ENCODE assay signal across 16 cellular contexts in genomic region chr22:41983516-41983915, GRCh38. TPM values are rescaled to one million over a fixed set of nuclear protein-coding genes. Genes with fewer than 3 reads are reported as not detected.
A peak's percentile ranks its signal among the peaks of the same experiment; 100 is the strongest.
DNase-seq lines count a peak whose midpoint lies in the region; ATAC-seq, FAIRE-seq and TF ChIP-seq lines count a peak whose summit lies in the region.
"Had no signal": no experiment of that assay in that cellular context is flagged by ENCODE, and none has a peak within 500 bp of the region (broad histone marks: within the 10 kb centered on the region; RNA-seq: fewer than 3 reads in every experiment).

No MANE protein-coding gene starts in this region.

- no peak overlapping the region for H3K4me3 ChIP-seq in HL-60 (replicated peaks; ENCODE audit: insufficient read depth, low read length)
- H3K4me3 ChIP-seq in K562: no peak overlapping the region
- no peak overlapping the region for H3K4me3 ChIP-seq in transverse colon

- H3K4me1 ChIP-seq in K562 (replicated peaks in 1 of 2; ENCODE audit: control insufficient read depth in 2 of 2, insufficient read depth in 2 of 2, low read length in 2 of 2) (no peaks in the 10 kb centered on the region; a peak in 1 of 5 replicates), transverse colon (no peaks in the 10 kb centered on the region)

- no peak overlapping the region for H2AFZ ChIP-seq in K562 (ENCODE audit: low read depth, low read length)

- H3K4me2 ChIP-seq in K562 (ENCODE audit: insufficient read depth, low read length): no peak overlapping the region

- ATAC-seq in K562 (no peak), GM18520 (IDR thresholded peaks at IDR 0.05; ENCODE audit: unreplicated experiment) (no peak), GM21737 (IDR thresholded peaks at IDR 0.05; ENCODE audit: unreplicated experiment) (no peak)
- ATAC-seq: SK-N-SH treated with all-trans-retinoic acid at 6 μM for 48 hours; stimulated activated naive CD8-positive, alpha-beta T cell treated with anti-CD3 and anti-CD28 coated beads, Interleukin-15, Interleukin-2, amounts not matched to agents 100 U/mL and 50 U/mL, for 24 hours had no signal

- H3K9me1 ChIP-seq in K562 (ENCODE audit: control insufficient read depth, insufficient read depth, low read length): no peaks in the 10 kb centered on the region

- H3K9me3 ChIP-seq in K562 (replicated peaks; ENCODE audit: control insufficient read depth, insufficient read depth, low read depth, low read length): no peaks in the 10 kb centered on the region
- H3K9me3 ChIP-seq in transverse colon: no peaks in the 10 kb centered on the region

- H3K79me2 ChIP-seq in K562 (ENCODE audit: control insufficient read depth, insufficient read depth, low read length): no peaks in the 10 kb centered on the region

- 0 out of 2 replicates have a peak overlapping the region, but pooled peaks have one; percentile 3 for H3K27ac ChIP-seq in HL-60 (replicated peaks)
- no peak overlapping the region for H3K27ac ChIP-seq in K562 (ENCODE audit: extremely low read depth, low read depth, low read length)
- H3K27ac ChIP-seq in layer of hippocampus (ENCODE audit: low read depth, low read length): peak overlapping the region; percentile 6
- H3K27ac ChIP-seq in transverse colon: no peak overlapping the region
- H3K27ac ChIP-seq: brain microvascular endothelial cell, WERI-Rb-1 had no signal

- H3K36me3 ChIP-seq in K562 (ENCODE audit: control insufficient read depth, insufficient read depth, low read length): no peaks in the 10 kb centered on the region
- H3K36me3 ChIP-seq in transverse colon: no peaks in the 10 kb centered on the region
- H3K36me3 ChIP-seq: brain microvascular endothelial cell had no signal

- no peaks in the 10 kb centered on the region for H3K27me3 ChIP-seq in HL-60 (ENCODE audit: insufficient read depth, poor library complexity, severe bottlenecking)
- H3K27me3 ChIP-seq in K562 (ENCODE audit: control insufficient read depth in 2 of 2, insufficient read depth in 2 of 2, low read length in 2 of 2): peaks cover 7 to 46% of the 10 kb centered on the region in 2 experiments; a peak in 3 of 5 replicates
- H3K27me3 ChIP-seq in layer of hippocampus (ENCODE audit: control insufficient read depth, insufficient read depth, low read length): no peaks in the 10 kb centered on the region
- no peaks in the 10 kb centered on the region for H3K27me3 ChIP-seq in transverse colon

- no peak for FAIRE-seq in K562 (lab: Jason Lieb, UNC)
- FAIRE-seq: endothelial cell of umbilical vein had no signal

- WGBS in K562 (ENCODE audit: insufficient coverage, low coverage, missing lambda C conversion rate): 2% methylated on average over 4 of the region's 4 CpGs
- 65 to 69% methylated on average over 3 to 4 of the region's 4 CpGs for WGBS in transverse colon (ENCODE audit: low coverage in 1 of 2), 2 donors

- H3K9ac ChIP-seq in K562 (ENCODE audit: insufficient read depth in 1 of 2, low read depth in 2 of 2, low read length in 2 of 2): no peak overlapping the region

- intact Hi-C loops in K562 (cut with micrococcal nuclease) (no loop called here), transverse colon (cut with DNase I; ENCODE audit: low total_unique reads) (no loop called here)

- no peak for TF ChIP-seq RAD21 in K562 (CRISPR knock-in tag; conservative IDR thresholded peaks at IDR 0.05 in 1 of 2, IDR thresholded peaks at IDR 0.05 in 1 of 2)

- no peaks in the 10 kb centered on the region for H4K20me1 ChIP-seq in K562 (replicated peaks; ENCODE audit: control insufficient read depth, insufficient read depth, low read length)

- TF ChIP-seq EP300 in K562 (IDR thresholded peaks at IDR 0.05; ENCODE audit: low read length): no peak
- TF ChIP-seq EP300 in transverse colon (IDR thresholded peaks at IDR 0.05; ENCODE audit: low read depth): no peak

- TF ChIP-seq POLR2A in K562 (conservative IDR thresholded peaks at IDR 0.05) (no peak), transverse colon (IDR thresholded peaks at IDR 0.05) (no peak)

- TF ChIP-seq CTCF in HL-60 (IDR thresholded peaks at IDR 0.05; ENCODE audit: insufficient read depth, low read length): no peak
- TF ChIP-seq CTCF in K562 (IDR thresholded peaks at IDR 0.05 in 2 of 3, conservative IDR thresholded peaks at IDR 0.05 in 1 of 3; ENCODE audit: insufficient read depth in 2 of 3, low read depth in 1 of 3, low read length in 3 of 3): no peak
- no peak for TF ChIP-seq CTCF in transverse colon (IDR thresholded peaks at IDR 0.05)

- peak; percentile 80 for DNase-seq in AG08395 (ENCODE audit: low spot score)
- peak; percentile 76 to 79 for DNase-seq in HL-60 (ENCODE audit: low read depth in 1 of 2, low spot score in 1 of 2)
- DNase-seq in K562 (ENCODE audit: extremely low read depth in 1 of 4, low spot score in 3 of 4): no peak
- no peak for DNase-seq in transverse colon
- no peak for DNase-seq in NCI-H1694 treated with DMSO at 0.1 percent for 48 hours (lab: John Stamatoyannopoulos, UW)
- DNase-seq: activated naive CD4-positive, alpha-beta T cell treated with anti-CD3 and anti-CD28 coated beads for 36 hours; brain microvascular endothelial cell; DMS 273 treated with DMSO at 0.1 percent for 48 hours; stimulated activated naive CD8-positive, alpha-beta T cell treated with anti-CD3 and anti-CD28 coated beads, Interleukin-15, Interleukin-2, amounts not matched to agents 100 U/mL and 50 U/mL, for 24 hours; WERI-Rb-1 had no signal

- POLR2A ChIA-PET in K562 (lab: Yijun Ruan, JAX): interaction anchor here (1.1 kb wide), 1 partner anchor 16 kb away, joined by 3 read pairs; no protein-coding TSS in a partner anchor

- in situ Hi-C loops in K562 (cut with MboI) (no loop called here), transverse colon (cut with MboI; ENCODE audit: low pct_ligation_motif_present in 1 of 4, low pct_unique_long_range_greater_than_20kb in 1 of 4, low sequenced_read_pairs in 3 of 4) (no loop called here)

- no TSS peak for BruUV-seq in K562 (replicated peaks; lab: Mats Ljungman, UMichigan)

- CTCF ChIA-PET in K562 (lab: Yijun Ruan, JAX; ENCODE audit: low intra/inter-chr PET ratio): no interaction called here

RNA-seq across cellular contexts. Expression of gene SEPTIN3, which starts 14.3 kb away (rescaled TPM):
- total RNA-seq in K562 (2011; cell fraction: chromatin; rRNA removed; ENCODE audit: low replicate concordance): not detected in 2 replicates
- not detected in 2 replicates for total RNA-seq in K562 (2011; cell fraction: nucleolus; rRNA removed)
- not detected in 2 replicates for total RNA-seq in K562 (2011; cell fraction: nucleoplasm; rRNA removed)
- total RNA-seq in K562 (2014; rRNA removed): not detected in 2 replicates
- not detected in 2 replicates for total RNA-seq in K562 (2014; rRNA removed; fragmentation: Illumina TruSeq; extraction: Trizol)
- total RNA-seq in K562 (2015; rRNA removed; fragmentation: Illumina TruSeq; extraction: Trizol): not detected in 2 replicates
- total RNA-seq in K562 (2021): not detected in 2 replicates
- polyA plus RNA-seq in K562 (2011; rRNA removed): 0.06 and 0.08 TPM in 2 replicates
- polyA plus RNA-seq in K562 (2011; cell fraction: cytosol; rRNA removed): 0.01 TPM in 1 of 2 replicates, not detected in the other
- 0.03 and 0.10 TPM in 2 replicates for polyA plus RNA-seq in K562 (2011; cell fraction: nucleus; rRNA removed)
- polyA plus RNA-seq in K562 (2012): 0.01 and 0.04 TPM in 2 replicates
- polyA plus RNA-seq in K562 (2014; fragmentation: Illumina TruSeq; extraction: Trizol): not detected in 2 replicates
- polyA plus RNA-seq in K562 (2014; fragmentation: Nextera tagmentation; extraction: Ambion mirVana): not detected
- not detected in 2 replicates for polyA plus RNA-seq in K562 (2014; rRNA removed)
- polyA minus RNA-seq in K562 (2011; rRNA and poly(A)+ RNA removed): 0.06 TPM in 1 of 2 replicates, not detected in the other
- not detected in 2 replicates for polyA minus RNA-seq in K562 (2011; cell fraction: cytosol; rRNA and poly(A)+ RNA removed)
- polyA minus RNA-seq in K562 (2011; cell fraction: nucleus; rRNA and poly(A)+ RNA removed): not detected in 2 replicates
- under 1 TPM in 2 of 4 donors, not detected in 2; 0.48 to 0.68 TPM for total RNA-seq in transverse colon

RNA-seq across cellular contexts. Expression of gene WBP2NL, which starts 15.1 kb away (rescaled TPM):
- not detected in 2 replicates for total RNA-seq in K562 (2011; cell fraction: chromatin; rRNA removed; ENCODE audit: low replicate concordance)
- not detected in 2 replicates for total RNA-seq in K562 (2011; cell fraction: nucleolus; rRNA removed)
- total RNA-seq in K562 (2011; cell fraction: nucleoplasm; rRNA removed): not detected in 2 replicates
- total RNA-seq in K562 (2014; rRNA removed) (not detected in 2 replicates), K562 (2014; rRNA removed; fragmentation: Illumina TruSeq; extraction: Trizol) (not detected in 2 replicates), K562 (2015; rRNA removed; fragmentation: Illumina TruSeq; extraction: Trizol) (not detected in 2 replicates), K562 (2021) (not detected in 2 replicates), transverse colon (10 to 100 TPM in 1 of 4 donors, 1 to 10 TPM in 1, under 1 TPM in 1, not detected in 1; 0.96 to 12.0 (median 3.5) TPM)
- polyA plus RNA-seq in K562 (2011; rRNA removed) (not detected in 2 replicates), K562 (2014; fragmentation: Illumina TruSeq; extraction: Trizol) (not detected in 2 replicates), K562 (2014; fragmentation: Nextera tagmentation; extraction: Ambion mirVana) (not detected), K562 (2014; rRNA removed) (not detected in 2 replicates)
- not detected in 2 replicates for polyA plus RNA-seq in K562 (2011; cell fraction: cytosol; rRNA removed)
- not detected in 2 replicates for polyA plus RNA-seq in K562 (2011; cell fraction: nucleus; rRNA removed)
- polyA plus RNA-seq in K562 (2012): not detected in 2 replicates
- polyA minus RNA-seq in K562 (2011; rRNA and poly(A)+ RNA removed): not detected in 2 replicates
- polyA minus RNA-seq in K562 (2011; cell fraction: cytosol; rRNA and poly(A)+ RNA removed): not detected in 2 replicates
- polyA minus RNA-seq in K562 (2011; cell fraction: nucleus; rRNA and poly(A)+ RNA removed): not detected in 2 replicates
- total RNA-seq: lung microvascular endothelial cell had no signal

RNA-seq across cellular contexts. Expression of gene CENPM, which starts 36.6 kb away (rescaled TPM):
- total RNA-seq in K562 (2011; cell fraction: chromatin; rRNA removed; ENCODE audit: low replicate concordance): 59.7 and 128 TPM in 2 replicates
- 89.4 and 117 TPM in 2 replicates for total RNA-seq in K562 (2011; cell fraction: nucleolus; rRNA removed)
- 68.9 and 92.5 TPM in 2 replicates for total RNA-seq in K562 (2011; cell fraction: nucleoplasm; rRNA removed)
- 67.7 and 77.1 TPM in 2 replicates for total RNA-seq in K562 (2014; rRNA removed)
- 9.9 and 11.3 TPM in 2 replicates for total RNA-seq in K562 (2014; rRNA removed; fragmentation: Illumina TruSeq; extraction: Trizol)
- total RNA-seq in K562 (2015; rRNA removed; fragmentation: Illumina TruSeq; extraction: Trizol): 32.3 and 33.8 TPM in 2 replicates
- 36.2 and 37.4 TPM in 2 replicates for total RNA-seq in K562 (2021)
- 18.8 and 25.3 TPM in 2 replicates for polyA plus RNA-seq in K562 (2011; rRNA removed)
- polyA plus RNA-seq in K562 (2011; cell fraction: cytosol; rRNA removed): 25.2 and 56.0 TPM in 2 replicates
- polyA plus RNA-seq in K562 (2011; cell fraction: nucleus; rRNA removed): 59.7 and 86.8 TPM in 2 replicates
- polyA plus RNA-seq in K562 (2012): 43.0 and 48.0 TPM in 2 replicates
- 23.6 and 41.3 TPM in 2 replicates for polyA plus RNA-seq in K562 (2014; fragmentation: Illumina TruSeq; extraction: Trizol)
- 10 to 100 TPM; 19.3 to 36.7 TPM for polyA plus RNA-seq in K562 (2014; fragmentation: Nextera tagmentation; extraction: Ambion mirVana)
- 49.6 and 53.0 TPM in 2 replicates for polyA plus RNA-seq in K562 (2014; rRNA removed)
- polyA minus RNA-seq in K562 (2011; rRNA and poly(A)+ RNA removed): 16.4 and 23.1 TPM in 2 replicates
- polyA minus RNA-seq in K562 (2011; cell fraction: cytosol; rRNA and poly(A)+ RNA removed): 13.0 and 23.0 TPM in 2 replicates
- polyA minus RNA-seq in K562 (2011; cell fraction: nucleus; rRNA and poly(A)+ RNA removed): 37.2 and 46.0 TPM in 2 replicates
- total RNA-seq in transverse colon: 10 to 100 TPM in 2 of 4 donors, 1 to 10 TPM in 1, not detected in 1; 6.0 to 22.9 (median 11.0) TPM

RNA-seq across cellular contexts. Expression of gene TNFRSF13C, which starts 56.9 kb away (rescaled TPM):
- 5.1 and 11.0 TPM in 2 replicates for total RNA-seq in K562 (2011; cell fraction: chromatin; rRNA removed; ENCODE audit: low replicate concordance)
- 5.2 and 5.8 TPM in 2 replicates for total RNA-seq in K562 (2011; cell fraction: nucleolus; rRNA removed)
- 6.7 and 7.9 TPM in 2 replicates for total RNA-seq in K562 (2011; cell fraction: nucleoplasm; rRNA removed)
- total RNA-seq in K562 (2014; rRNA removed) (0.50 and 0.69 TPM in 2 replicates), K562 (2014; rRNA removed; fragmentation: Illumina TruSeq; extraction: Trizol) (0.44 and 0.48 TPM in 2 replicates), K562 (2015; rRNA removed; fragmentation: Illumina TruSeq; extraction: Trizol) (0.30 and 0.47 TPM in 2 replicates), K562 (2021) (1.5 and 1.9 TPM in 2 replicates), transverse colon (10 to 100 TPM in 1 of 4 donors, 1 to 10 TPM in 1, under 1 TPM in 2; 0.20 to 15.3 (median 4.3) TPM)
- polyA plus RNA-seq in K562 (2011; rRNA removed) (0.53 and 1.3 TPM in 2 replicates), K562 (2014; fragmentation: Illumina TruSeq; extraction: Trizol) (0.59 and 0.66 TPM in 2 replicates), K562 (2014; fragmentation: Nextera tagmentation; extraction: Ambion mirVana) (under 1 TPM; 0.08 to 0.13 TPM), K562 (2014; rRNA removed) (1.1 and 1.3 TPM in 2 replicates)
- polyA plus RNA-seq in K562 (2011; cell fraction: cytosol; rRNA removed): 0.79 and 0.86 TPM in 2 replicates
- polyA plus RNA-seq in K562 (2011; cell fraction: nucleus; rRNA removed): 4.2 and 4.7 TPM in 2 replicates
- 0.68 and 1.4 TPM in 2 replicates for polyA plus RNA-seq in K562 (2012)
- polyA minus RNA-seq in K562 (2011; rRNA and poly(A)+ RNA removed): 0.53 and 0.60 TPM in 2 replicates
- polyA minus RNA-seq in K562 (2011; cell fraction: cytosol; rRNA and poly(A)+ RNA removed): 0.57 and 0.91 TPM in 2 replicates
- polyA minus RNA-seq in K562 (2011; cell fraction: nucleus; rRNA and poly(A)+ RNA removed): 0.40 and 1.00 TPM in 2 replicates
- total RNA-seq: lung microvascular endothelial cell had no signal

Comparison
In these comparisons a context has a peak if more than half of its experiments do, and no peak if none do; other contexts are left out.
1. DNase-seq: peak in AG08395 (single experiment) and HL-60 (2 of 2); none in K562 (0 of 4), transverse colon (single experiment) and NCI-H1694 treated with DMSO at 0.1 percent for 48 hours (single experiment).
2. H3K27ac ChIP-seq: peak in HL-60 (single experiment) and layer of hippocampus (single experiment); none in K562 (single experiment) and transverse colon (0 of 4).